33 cellular contexts compared by ENCODE assay signal in the genomic region with DNA sequence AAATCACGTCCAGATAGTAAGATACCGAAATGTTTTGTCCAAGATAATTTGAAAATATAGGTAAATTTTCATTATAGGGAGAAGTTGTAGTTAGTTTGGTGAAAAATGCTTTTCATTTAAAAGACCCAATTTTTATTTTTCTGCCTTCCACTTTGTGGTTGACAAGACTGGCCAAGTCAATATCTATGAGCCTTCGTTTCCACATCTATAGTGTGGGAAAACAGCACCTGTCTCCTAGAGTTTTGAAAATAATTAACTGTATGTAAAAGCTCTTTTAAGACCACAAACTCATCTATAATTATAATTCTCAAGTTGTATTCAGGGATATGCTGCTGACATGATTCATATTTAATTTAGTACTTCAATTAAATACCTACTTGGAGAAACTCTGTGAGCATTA.
"Had no signal": no experiment of that assay in that cellular context is flagged by ENCODE, and none has a peak within 500 bp of the region (broad histone marks: within the 10 kb centered on the region; RNA-seq: fewer than 3 reads in every experiment).

No MANE protein-coding gene starts in this region.

- H3K27ac ChIP-seq: KMS-11 had no signal

- H3K4me3 ChIP-seq: MG63 had no signal

- DNase-seq: Karpas-422, Kasumi-1, MG63, MM.1S, MV-4-11, NCI-H1048, NCI-H1092, NCI-H1092 treated with DMSO at 0.1 percent for 48 hours, NCI-H1105, NCI-H1417, NCI-H1417 treated with DMSO at 0.1 percent for 48 hours, NCI-H1436, NCI-H1436 treated with DMSO at 0.1 percent for 48 hours, NCI-H146, NCI-H1694, NCI-H1694 treated with DMSO at 0.1 percent for 48 hours, NCI-H187, NCI-H187 treated with DMSO at 0.1 percent for 48 hours, NCI-H1930, NCI-H2029, NCI-H2029 treated with DMSO at 0.1 percent for 48 hours, NCI-H2081, NCI-H2081 treated with DMSO at 0.1 percent for 48 hours, NCI-H2107, NCI-H2171, NCI-H2171 treated with DMSO at 0.1 percent for 48 hours, NCI-H2227 treated with DMSO at 0.1 percent for 48 hours, NCI-H226, NCI-H345, NCI-H446, NCI-H446 treated with DMSO at 0.1 percent for 48 hours, NCI-H510A had no signal

- H3K36me3 ChIP-seq: MG63 had no signal

- H3K27me3 ChIP-seq: MG63 had no signal

- H3K9me3 ChIP-seq: MG63 had no signal
